18 cellular contexts compared by ENCODE assay signal in genomic region chr11:61728066-61728939, GRCh38. TPM values are rescaled to one million over a fixed set of nuclear protein-coding genes. Genes with fewer than 3 reads are reported as not detected.
A peak's percentile ranks its signal among the peaks of the same experiment; 100 is the strongest.
DNase-seq lines count a peak whose midpoint lies in the region; ATAC-seq and TF ChIP-seq lines count a peak whose summit lies in the region.
"Had no signal": no experiment of that assay in that cellular context is flagged by ENCODE, and none has a peak within 500 bp of the region (broad histone marks: within the 10 kb centered on the region; RNA-seq: fewer than 3 reads in every experiment).

No MANE protein-coding gene starts in this region.

- 94% methylated on average over 22 of the region's 33 CpGs; no CpG with 5 or more reads in 1 of the 2 experiments for WGBS in IMR-90 (ENCODE audit: extremely low coverage in 2 of 2, insufficient read length in 1 of 2), 2 experiments
- WGBS in trophoblast cell (ENCODE audit: extremely low coverage, insufficient coverage, insufficient read length) = no CpG with 5 or more reads among the region's 33 CpGs

- no TSS peak for BruUV-seq in IMR-90 (replicated peaks; lab: Mats Ljungman, UMichigan)

- TF ChIP-seq CTCF in IMR-90 (conservative IDR thresholded peaks at IDR 0.05; ENCODE audit: low read depth, low read length) (0 out of 2 replicates have a peak, but pooled peaks have one; percentile 3), dorsolateral prefrontal cortex (IDR thresholded peaks at IDR 0.05 in 54 of 56, conservative IDR thresholded peaks at IDR 0.05 in 2 of 56; ENCODE audit: low read depth in 1 of 56, partially characterized antibody in 56 of 56) (no peak), left lung (IDR thresholded peaks at IDR 0.05) (no peak)

- H3K14ac ChIP-seq in IMR-90 (replicated peaks; ENCODE audit: low read depth, low read length) (no peak overlapping the region), trophoblast cell (ENCODE audit: low read length) (no peak overlapping the region)

- H4K91ac ChIP-seq in IMR-90 (ENCODE audit: insufficient read depth, low read depth, low read length) = no peak overlapping the region
- H4K91ac ChIP-seq in trophoblast cell (ENCODE audit: low read depth, low read length) = no peak overlapping the region

- H2AFZ ChIP-seq in IMR-90 (replicated peaks; ENCODE audit: low read length, poor library complexity) (peak overlapping the region; percentile 60), trophoblast cell (ENCODE audit: insufficient read depth, low read length, poor library complexity) (no peak overlapping the region)

- intact Hi-C loops in IMR-90 (cut with micrococcal nuclease) (no loop called here), dorsolateral prefrontal cortex (cut with DNase I) (loop anchor here in 1 of 2 donors (10.0 kb wide), 1 partner anchor 244 kb away; a partner anchor contains a TSS), left lung (cut with DNase I) (no loop called here)

- no peak for TF ChIP-seq POLR2A in IMR-90 (IDR thresholded peaks at IDR 0.05; ENCODE audit: low read depth, low read length)

- no peak overlapping the region for H3K27ac Mint-ChIP-seq in stimulated activated effector memory CD8-positive, alpha-beta T cell treated with anti-CD3 and anti-CD28 coated beads, Interleukin-12 subunit alpha, Interleukin-12 subunit beta, amount 100 ng/mL, for 72 hours
- H3K27ac Mint-ChIP-seq: B cell; T-helper 2 cell treated with Interferon-gamma antibody and Interleukin-4, amounts not matched to agents 5 μg/mL and 100 μg/mL, for 36 hours had no signal

- POLR2A ChIA-PET in IMR-90 (lab: Charles Lee; ENCODE audit: unreplicated experiment) = no interaction called here

- H4K12ac ChIP-seq in trophoblast cell (ENCODE audit: low read depth, low read length) = no peak overlapping the region

- no peaks in the 10 kb centered on the region for H3K9me3 ChIP-seq in IMR-90 (ENCODE audit: control insufficient read depth, insufficient read depth, low read length)
- no peaks in the 10 kb centered on the region for H3K9me3 ChIP-seq in trophoblast cell (ENCODE audit: insufficient read depth, low read depth, low read length)
- no peaks in the 10 kb centered on the region for H3K9me3 ChIP-seq in left lung
- H3K9me3 ChIP-seq: esophagus muscularis mucosa had no signal

- no peak overlapping the region for H2BK15ac ChIP-seq in IMR-90 (ENCODE audit: low read depth, low read length)

- H2BK120ac ChIP-seq in IMR-90 (ENCODE audit: low read depth, low read length) = no peak overlapping the region
- H2BK120ac ChIP-seq in trophoblast cell (ENCODE audit: insufficient read depth, low read length, poor library complexity) = no peak overlapping the region

- H4K20me1 ChIP-seq in IMR-90 (ENCODE audit: insufficient read depth, low read length) = no peaks in the 10 kb centered on the region

- H3K4me3 Mint-ChIP-seq in stimulated activated effector memory CD8-positive, alpha-beta T cell treated with anti-CD3 and anti-CD28 coated beads, Interleukin-12 subunit alpha, Interleukin-12 subunit beta, amount 100 ng/mL, for 72 hours = no peak overlapping the region
- H3K4me3 Mint-ChIP-seq: B cell; stimulated activated naive CD8-positive, alpha-beta T cell treated with anti-CD3 and anti-CD28 coated beads, Interleukin-15, amount 100 ng/mL, for 72 hours; T-helper 2 cell treated with Interferon-gamma antibody and Interleukin-4, amounts not matched to agents 5 μg/mL and 100 μg/mL, for 36 hours had no signal

- H3K79me2 ChIP-seq in trophoblast cell (ENCODE audit: control insufficient read depth, insufficient read depth, low read length, poor library complexity) = no peaks in the 10 kb centered on the region

- no peak overlapping the region for H3K56ac ChIP-seq in IMR-90 (ENCODE audit: extremely low read depth, insufficient read depth, low read length)

- CTCF ChIA-PET in IMR-90 (lab: Yijun Ruan, JAX) = no interaction called here

- peaks cover 2% of the 10 kb centered on the region for H3K36me3 Mint-ChIP-seq in stimulated activated effector memory CD8-positive, alpha-beta T cell treated with anti-CD3 and anti-CD28 coated beads, Interleukin-12 subunit alpha, Interleukin-12 subunit beta, amount 100 ng/mL, for 72 hours

- in situ Hi-C loops in IMR-90 (cut with MboI; ENCODE audit: low sequenced_read_pairs) = no loop called here

- H2AK5ac ChIP-seq in IMR-90 (ENCODE audit: low read depth, low read length) = no peak overlapping the region
- H2AK5ac ChIP-seq in trophoblast cell (ENCODE audit: low read length) = peak overlapping the region; percentile 52

- H3K4me3 ChIP-seq in IMR-90 (ENCODE audit: insufficient read depth, low read depth, low read length) = no peak overlapping the region
- no peak overlapping the region for H3K4me3 ChIP-seq in dorsolateral prefrontal cortex
- no peak overlapping the region for H3K4me3 ChIP-seq in trophoblast cell (ENCODE audit: low read depth, low read length)
- H3K4me3 ChIP-seq in left lung = no peak overlapping the region
- H3K4me3 ChIP-seq: esophagus muscularis mucosa had no signal

- H3K79me1 ChIP-seq in IMR-90 (ENCODE audit: low read depth in 1 of 2, low read length in 2 of 2) (no peaks in the 10 kb centered on the region), trophoblast cell (ENCODE audit: low read length) (no peaks in the 10 kb centered on the region)

- H2BK20ac ChIP-seq in IMR-90 (ENCODE audit: low read depth, low read length) = no peak overlapping the region

- H3K4ac ChIP-seq in IMR-90 (ENCODE audit: low read depth, low read length) = no peak overlapping the region
- H3K4ac ChIP-seq in trophoblast cell (ENCODE audit: low read depth, low read length) = no peak overlapping the region

- peaks cover 9% of the 10 kb centered on the region for H3K4me1 Mint-ChIP-seq in stimulated activated effector memory CD8-positive, alpha-beta T cell treated with anti-CD3 and anti-CD28 coated beads, Interleukin-12 subunit alpha, Interleukin-12 subunit beta, amount 100 ng/mL, for 72 hours

- H3K18ac ChIP-seq in IMR-90 (ENCODE audit: low read depth, low read length) = no peak overlapping the region
- peak overlapping the region; percentile 16 for H3K18ac ChIP-seq in trophoblast cell (ENCODE audit: low read length)

- H3K23ac ChIP-seq in IMR-90 (ENCODE audit: low read depth, low read length) (no peak overlapping the region), trophoblast cell (ENCODE audit: low read length) (no peak overlapping the region)

- H2BK5ac ChIP-seq in IMR-90 (ENCODE audit: low read depth, low read length, poor library complexity, severe bottlenecking) (no peak overlapping the region), trophoblast cell (ENCODE audit: low read depth, low read length, poor library complexity) (no peak overlapping the region)

- H4K5ac ChIP-seq in IMR-90 (ENCODE audit: low read depth, low read length) = no peak overlapping the region

- H3K9me3 Mint-ChIP-seq in stimulated activated effector memory CD8-positive, alpha-beta T cell treated with anti-CD3 and anti-CD28 coated beads, Interleukin-12 subunit alpha, Interleukin-12 subunit beta, amount 100 ng/mL, for 72 hours = no peaks in the 10 kb centered on the region
- H3K9me3 Mint-ChIP-seq: stimulated activated naive CD8-positive, alpha-beta T cell treated with anti-CD3 and anti-CD28 coated beads, Interleukin-15, amount 100 ng/mL, for 72 hours; T-helper 2 cell treated with Interferon-gamma antibody and Interleukin-4, amounts not matched to agents 5 μg/mL and 100 μg/mL, for 36 hours had no signal

- ATAC-seq in IMR-90 (ENCODE audit: low read depth) = no peak
- no peak for ATAC-seq in stimulated activated effector memory CD8-positive, alpha-beta T cell treated with anti-CD3 and anti-CD28 coated beads, Interleukin-12 subunit alpha, Interleukin-12 subunit beta, amount 100 ng/mL, for 72 hours
- ATAC-seq in left lung = no peak
- ATAC-seq: activated CD4-positive, CD25-positive, alpha-beta regulatory T cell treated with anti-CD3 and anti-CD28 coated beads, Interleukin-2, amount 50 U/mL, for 24 hours; stimulated activated naive CD8-positive, alpha-beta T cell treated with anti-CD3 and anti-CD28 coated beads, Interleukin-15, amount 100 ng/mL, for 72 hours had no signal

- H3K27ac ChIP-seq in IMR-90 (ENCODE audit: insufficient read depth, low read length) (no peak overlapping the region), dorsolateral prefrontal cortex (peak overlapping the region in 50 of 59 donors; percentile 6 to 98 (median 70)), trophoblast cell (ENCODE audit: low read depth, low read length) (no peak overlapping the region), left lung (no peak overlapping the region)

- TF ChIP-seq RAD21 in IMR-90 (IDR thresholded peaks at IDR 0.05; ENCODE audit: low read length) = no peak

- no peaks in the 10 kb centered on the region for H3K9me1 ChIP-seq in IMR-90 (ENCODE audit: insufficient read depth, low read length)

- dilution Hi-C loops in IMR-90 (cut with HindIII; ENCODE audit: low sequenced_read_pairs, unreplicated experiment) = no loop called here

- H4K8ac ChIP-seq in IMR-90 (ENCODE audit: low read depth in 2 of 2, low read length in 2 of 2) (no peak overlapping the region), trophoblast cell (ENCODE audit: low read depth, low read length) (no peak overlapping the region)

- H3K27me3 ChIP-seq in IMR-90 (ENCODE audit: control insufficient read depth, insufficient read depth, low read length) (no peaks in the 10 kb centered on the region), dorsolateral prefrontal cortex (no peaks in the 10 kb centered on the region), trophoblast cell (ENCODE audit: insufficient read depth, low read length) (no peaks in the 10 kb centered on the region), left lung (no peaks in the 10 kb centered on the region)
- H3K27me3 ChIP-seq: esophagus muscularis mucosa had no signal

- peaks cover 16% of the 10 kb centered on the region; the same call in 1 of the 2 replicates for H3K36me3 ChIP-seq in IMR-90 (ENCODE audit: control insufficient read depth, insufficient read depth, low read length)
- H3K36me3 ChIP-seq in trophoblast cell (ENCODE audit: control insufficient read depth in 1 of 2, insufficient read depth in 2 of 2, low read length in 2 of 2) = no peaks in the 10 kb centered on the region
- H3K36me3 ChIP-seq in left lung = no peaks in the 10 kb centered on the region

- H3K4me2 ChIP-seq in IMR-90 (ENCODE audit: low read depth, low read length) (no peak overlapping the region), trophoblast cell (ENCODE audit: low read length) (no peak overlapping the region)

- H3K4me1 ChIP-seq in IMR-90 (ENCODE audit: control insufficient read depth, insufficient read depth, low read length) = peaks cover 3% of the 10 kb centered on the region; the same call in 1 of the 2 replicates
- peaks cover 2 to 7% of the 10 kb centered on the region in 2 experiments for H3K4me1 ChIP-seq in trophoblast cell (ENCODE audit: control insufficient read depth in 1 of 2, insufficient read depth in 2 of 2, low read length in 2 of 2)
- H3K4me1 ChIP-seq in left lung = peaks cover 4% of the 10 kb centered on the region in 2 donors

- peak; percentile 21 for DNase-seq in Daoy (ENCODE audit: low read depth)
- DNase-seq in IMR-90 = no peak
- no peak for DNase-seq in dorsolateral prefrontal cortex
- no peak for DNase-seq in trophoblast cell
- DNase-seq in superior temporal gyrus (ENCODE audit: extremely low spot score) = no peak
- DNase-seq in stimulated activated effector memory CD8-positive, alpha-beta T cell treated with anti-CD3 and anti-CD28 coated beads, Interleukin-12 subunit alpha, Interleukin-12 subunit beta, amount 100 ng/mL, for 72 hours (ENCODE audit: low spot score in 2 of 2) = no peak
- DNase-seq in left lung = no peak
- DNase-seq: activated effector memory CD4-positive, alpha-beta T cell treated with anti-CD3 and anti-CD28 coated beads, Interleukin-2, amount 50 U/mL, for 16 hours; aorta; DMS153; left cardiac atrium; NCI-H1092 treated with DMSO at 0.1 percent for 48 hours; NCI-H2171; stimulated activated naive CD8-positive, alpha-beta T cell treated with anti-CD3 and anti-CD28 coated beads, Interleukin-15, amount 100 ng/mL, for 72 hours had no signal

- no peak overlapping the region for H3K9ac ChIP-seq in IMR-90 (ENCODE audit: low read depth, low read length)
- no peak overlapping the region for H3K9ac ChIP-seq in trophoblast cell (ENCODE audit: low read length)

- no peak overlapping the region for H2AK9ac ChIP-seq in IMR-90 (replicated peaks; ENCODE audit: low read depth, low read length, poor library complexity)

- no peak overlapping the region for H2BK12ac ChIP-seq in trophoblast cell (ENCODE audit: low read length)

RNA-seq across cellular contexts. Expression of gene MYRF, which starts 24.1 kb away (rescaled TPM):
- total RNA-seq in Daoy (2014; rRNA removed; shearing (Covaris generic)) = 0.68 and 2.1 TPM in 2 replicates
- total RNA-seq in IMR-90 (2012; rRNA removed) (1.6 and 1.7 TPM in 2 replicates), dorsolateral prefrontal cortex (100 to 1,000 TPM in 87 of 120 experiments, 10 to 100 TPM in 33; 23.0 to 708 (median 141) TPM), left lung (10 to 100 TPM; 15.4 to 17.3 TPM)
- polyA plus RNA-seq in IMR-90 (2012; rRNA removed) = 10.6 and 10.7 TPM in 2 replicates
- polyA plus RNA-seq in IMR-90 (2012; cell fraction: cytosol; rRNA removed) = 6.1 and 9.3 TPM in 2 replicates
- polyA plus RNA-seq in IMR-90 (2012; cell fraction: nucleus; rRNA removed; ENCODE audit: low replicate concordance) = 31.2 and 47.2 TPM in 2 replicates
- 9.8 and 10.4 TPM in 2 replicates for polyA plus RNA-seq in trophoblast cell (2013)

RNA-seq across cellular contexts. Expression of gene DAGLA, which starts 48.1 kb away (rescaled TPM):
- total RNA-seq in Daoy (2014; rRNA removed; shearing (Covaris generic)) = 0.65 and 0.91 TPM in 2 replicates
- total RNA-seq in IMR-90 (2012; rRNA removed) = 0.83 and 0.90 TPM in 2 replicates
- polyA plus RNA-seq in IMR-90 (2012; rRNA removed) = 3.8 and 4.6 TPM in 2 replicates
- polyA plus RNA-seq in IMR-90 (2012; cell fraction: cytosol; rRNA removed) = 2.1 and 4.0 TPM in 2 replicates
- polyA plus RNA-seq in IMR-90 (2012; cell fraction: nucleus; rRNA removed; ENCODE audit: low replicate concordance) = 5.5 and 17.2 TPM in 2 replicates
- 10 to 100 TPM; 12.9 to 58.9 (median 36.2) TPM for total RNA-seq in dorsolateral prefrontal cortex
- 1.4 and 1.5 TPM in 2 replicates for polyA plus RNA-seq in trophoblast cell (2013)
- total RNA-seq in left lung = 1 to 10 TPM; 4.2 to 4.3 TPM
- total RNA-seq: B cell had no signal

Comparison
In these comparisons a context has a peak if more than half of its experiments do, and no peak if none do; other contexts are left out.
1. H3K27ac ChIP-seq: peak in dorsolateral prefrontal cortex (50 of 59); none in IMR-90 (single experiment), trophoblast cell (single experiment) and left lung (0 of 2).